24 cellular contexts compared by ENCODE assay signal in genomic region chr15:27701956-27702355, GRCh38.
DNase-seq lines count a peak whose midpoint lies in the region; ATAC-seq and TF ChIP-seq lines count a peak whose summit lies in the region.
"Had no signal": no experiment of that assay in that cellular context is flagged by ENCODE, and none has a peak within 500 bp of the region (broad histone marks: within the 10 kb centered on the region; RNA-seq: fewer than 3 reads in every experiment).

No MANE protein-coding gene starts in this region.

- DNase-seq in H9 (no peak), mesendoderm (no peak), upper lobe of right lung (no peak), HCEC 1CT (no peak), Peyer's patch (no peak)
- DNase-seq: CD8-positive, alpha-beta T cell; DMS 273 treated with DMSO at 0.1 percent for 48 hours; DMS79; EL; GDM1; IMR-90; KG1; MG63; NCI-H2029; NCI-H510A; NCI-H69; OCI-M1 had no signal

- WGBS in H9 (ENCODE audit: extremely low coverage, insufficient read length, low lambda C conversion rate), result no CpG with 5 or more reads among the region's 11 CpGs
- whole genome bisulfite sequencing in mesendoderm (ENCODE audit: extremely low coverage, insufficient coverage, low lambda C conversion rate), result no CpG with 5 or more reads among the region's 11 CpGs

- H2BK5ac ChIP-seq in H9 (ENCODE audit: insufficient read length, low read length) (no peak overlapping the region), mesendoderm (ENCODE audit: low read length) (no peak overlapping the region)

- no peak overlapping the region for H3K4me3 ChIP-seq in mesendoderm (ENCODE audit: low read length)
- no peak overlapping the region for H3K4me3 ChIP-seq in upper lobe of right lung
- H3K4me3 ChIP-seq in Peyer's patch, result no peak overlapping the region
- H3K4me3 ChIP-seq: A549, MG63, SJSA1 had no signal

- H3K4me3 Mint-ChIP-seq in H9, result no peak overlapping the region
- H3K4me3 Mint-ChIP-seq: B cell; CD8-positive, alpha-beta T cell had no signal

- TF ChIP-seq CTCF in H9 (conservative IDR thresholded peaks at IDR 0.05) (no peak), upper lobe of right lung (IDR thresholded peaks at IDR 0.05) (no peak), Peyer's patch (IDR thresholded peaks at IDR 0.05) (no peak)

- no peak overlapping the region for H2AFZ ChIP-seq in H9 (ENCODE audit: low read length)

- H2BK120ac ChIP-seq in H9 (ENCODE audit: low read depth, low read length, poor library complexity, severe bottlenecking) (no peak overlapping the region), mesendoderm (ENCODE audit: low read depth, low read length) (no peak overlapping the region)

- no peak overlapping the region for H3K27ac ChIP-seq in H9 (ENCODE audit: insufficient read length, low read depth, low read length)
- H3K27ac ChIP-seq in cingulate gyrus (ENCODE audit: low read depth, low read length), result peak overlapping the region; percentile 60
- no peak overlapping the region for H3K27ac ChIP-seq in mesendoderm (ENCODE audit: low read depth, low read length)
- H3K27ac ChIP-seq in upper lobe of right lung, result no peak overlapping the region
- no peak overlapping the region for H3K27ac ChIP-seq in Peyer's patch
- H3K27ac ChIP-seq: A549, C4-2B, SJSA1 had no signal

- H3K56ac ChIP-seq in H9 (ENCODE audit: insufficient read length, low read depth, low read length), result no peak overlapping the region
- H3K56ac ChIP-seq in mesendoderm (ENCODE audit: low read length), result peak overlapping the region; percentile 62

- H2AK5ac ChIP-seq in H9 (ENCODE audit: insufficient read length, low read length) (no peak overlapping the region), mesendoderm (ENCODE audit: low read length) (no peak overlapping the region)

- H3K79me2 ChIP-seq in H9 (ENCODE audit: insufficient read depth, low read length) (no peaks in the 10 kb centered on the region), mesendoderm (ENCODE audit: control insufficient read depth, insufficient read depth, low read length) (no peaks in the 10 kb centered on the region)

- no peak overlapping the region for H2BK20ac ChIP-seq in H9 (ENCODE audit: low read depth, low read length, poor library complexity, severe bottlenecking)

- H3T11ph ChIP-seq in H9 (ENCODE audit: low read length), result no peak overlapping the region

- H3K9me3 ChIP-seq in H9 (ENCODE audit: control insufficient read depth, low read depth, low read length) (no peaks in the 10 kb centered on the region), upper lobe of right lung (no peaks in the 10 kb centered on the region), Peyer's patch (peaks cover 0 to 4% (median 0%) of the 10 kb centered on the region in 4 donors)
- H3K9me3 ChIP-seq: A549, MG63 had no signal

- H3K79me1 ChIP-seq in H9 (ENCODE audit: insufficient read depth, low read depth, low read length, poor library complexity, severe bottlenecking) (no peaks in the 10 kb centered on the region), mesendoderm (ENCODE audit: low read length) (no peaks in the 10 kb centered on the region)

- H3K9ac ChIP-seq in H9 (ENCODE audit: extremely low read depth, insufficient read length, low read length), result no peak overlapping the region
- H3K9ac ChIP-seq in mesendoderm (ENCODE audit: low read length), result no peak overlapping the region

- H2BK12ac ChIP-seq in H9 (ENCODE audit: insufficient read length, low read depth, low read length), result no peak overlapping the region

- no peaks in the 10 kb centered on the region for H3K27me3 ChIP-seq in H9 (ENCODE audit: insufficient read depth, low read length)
- no peaks in the 10 kb centered on the region for H3K27me3 ChIP-seq in mesendoderm (ENCODE audit: insufficient read depth, low read length, poor library complexity)
- no peaks in the 10 kb centered on the region for H3K27me3 ChIP-seq in upper lobe of right lung
- no peaks in the 10 kb centered on the region for H3K27me3 ChIP-seq in Peyer's patch
- H3K27me3 ChIP-seq: MG63, SJSA1 had no signal

- no peaks in the 10 kb centered on the region for H3K23me2 ChIP-seq in H9 (ENCODE audit: insufficient read length, low read depth, low read length, poor library complexity, severe bottlenecking)

- no peak overlapping the region for H3K23ac ChIP-seq in H9 (ENCODE audit: insufficient read length, low read depth, low read length)
- H3K23ac ChIP-seq in mesendoderm (ENCODE audit: low read length), result peak overlapping the region; percentile 85

- H4K20me1 ChIP-seq in H9 (ENCODE audit: control insufficient read depth, insufficient read depth, insufficient read length), result no peaks in the 10 kb centered on the region

- TF ChIP-seq POLR2A in Peyer's patch (IDR thresholded peaks at IDR 0.05), result no peak

- peak overlapping the region in 1 of 3 experiments; percentile 57; a peak in 2 of 7 replicates for H3K27ac Mint-ChIP-seq in H9
- H3K27ac Mint-ChIP-seq: B cell; CD8-positive, alpha-beta T cell had no signal

- H3K36me3 ChIP-seq in mesendoderm (ENCODE audit: control insufficient read depth, insufficient read depth, low read length) (no peaks in the 10 kb centered on the region), upper lobe of right lung (no peaks in the 10 kb centered on the region), Peyer's patch (no peaks in the 10 kb centered on the region)
- H3K36me3 ChIP-seq: MG63, SJSA1 had no signal

- peak overlapping the region; percentile 24; the same call in 1 of the 2 replicates for H3K14ac ChIP-seq in H9 (ENCODE audit: insufficient read depth, low read length)

- no peak overlapping the region for H3K4ac ChIP-seq in H9 (ENCODE audit: low read depth, low read length)
- no peak overlapping the region for H3K4ac ChIP-seq in mesendoderm (ENCODE audit: low read depth, low read length)

- H4K8ac ChIP-seq in H9 (replicated peaks; ENCODE audit: insufficient read length, low read depth, low read length) (no peak overlapping the region), mesendoderm (ENCODE audit: low read depth, low read length) (no peak overlapping the region)

- H3K4me1 ChIP-seq in H9 (ENCODE audit: insufficient read depth, low read length) (no peaks in the 10 kb centered on the region), mesendoderm (ENCODE audit: control insufficient read depth, low read depth, low read length) (no peaks in the 10 kb centered on the region), upper lobe of right lung (no peaks in the 10 kb centered on the region), Peyer's patch (no peaks in the 10 kb centered on the region)
- H3K4me1 ChIP-seq: A549, SJSA1 had no signal

- H3K18ac ChIP-seq in H9 (ENCODE audit: insufficient read length, low read depth, low read length) (peak overlapping the region; percentile 22), mesendoderm (ENCODE audit: low read length) (no peak overlapping the region)

- ATAC-seq in upper lobe of right lung (peak; percentile 19), GM19035 (IDR thresholded peaks at IDR 0.05; ENCODE audit: unreplicated experiment) (no peak)
- ATAC-seq: A549; CD8-positive, alpha-beta T cell; Right ventricle myocardium inferior had no signal

- intact Hi-C loops in upper lobe of right lung (cut with DNase I), result no loop called here

- H3K9me3 Mint-ChIP-seq in H9, result no peaks in the 10 kb centered on the region; a peak in 1 of 5 replicates

- H3K4me2 ChIP-seq in H9 (ENCODE audit: insufficient read depth, insufficient read length, low read length), result no peak overlapping the region
- no peak overlapping the region for H3K4me2 ChIP-seq in mesendoderm (ENCODE audit: low read length)
- H3K4me2 ChIP-seq: A549 had no signal

- H3K36me3 Mint-ChIP-seq in H9 (ENCODE audit: insufficient read depth in 1 of 3, low read depth in 3 of 3), result no peaks in the 10 kb centered on the region
- H3K36me3 Mint-ChIP-seq: CD8-positive, alpha-beta T cell had no signal

- H4K5ac ChIP-seq in H9 (ENCODE audit: insufficient read length, low read depth, low read length), result no peak overlapping the region
- no peak overlapping the region for H4K5ac ChIP-seq in mesendoderm (ENCODE audit: low read length)

- H3K4me1 Mint-ChIP-seq in H9, result peaks cover 6 to 8% of the 10 kb centered on the region in 2 experiments
- H3K4me1 Mint-ChIP-seq: B cell had no signal

- peaks cover 7% of the 10 kb centered on the region for H3K27me3 Mint-ChIP-seq in H9 (ENCODE audit: low read depth)
- H3K27me3 Mint-ChIP-seq: B cell had no signal

- H4K91ac ChIP-seq in H9 (ENCODE audit: insufficient read length, low read depth, low read length), result no peak overlapping the region

- H2BK15ac ChIP-seq in H9 (ENCODE audit: low read depth, low read length) (no peak overlapping the region), mesendoderm (replicated peaks; ENCODE audit: low read depth) (no peak overlapping the region)
